ENCODE assay signal across 8 cellular contexts in genomic region chr7:130242198-130243014, GRCh38. TPM values are rescaled to one million over a fixed set of nuclear protein-coding genes. Genes with fewer than 3 reads are reported as not detected.
DNase-seq lines count a peak whose midpoint lies in the region; ATAC-seq and TF ChIP-seq lines count a peak whose summit lies in the region.

No MANE protein-coding gene starts in this region.

- H4K20me1 ChIP-seq in DND-41 (ENCODE audit: insufficient read depth, low read length): no peaks in the 10 kb centered on the region

- H3K79me2 ChIP-seq in DND-41 (ENCODE audit: insufficient read depth, low read length): no peaks in the 10 kb centered on the region
- no peaks in the 10 kb centered on the region for H3K79me2 ChIP-seq in parathyroid adenoma

- H3K27ac ChIP-seq in DND-41 (ENCODE audit: low read length) (no peak overlapping the region), parathyroid adenoma (no peak overlapping the region)

- H3K9ac ChIP-seq in DND-41 (ENCODE audit: low read depth, low read length): no peak overlapping the region
- no peak overlapping the region for H3K9ac ChIP-seq in parathyroid adenoma

- H3K9me3 ChIP-seq in DND-41 (ENCODE audit: insufficient read depth, low read length, severe bottlenecking): no peaks in the 10 kb centered on the region
- no peaks in the 10 kb centered on the region for H3K9me3 ChIP-seq in parathyroid adenoma (ENCODE audit: control insufficient read depth, low read length)

- H3K4me3 Mint-ChIP-seq in activated T-cell treated with anti-CD3 and anti-CD28 coated beads, Interleukin-2, amount 50 U/mL, for 24 hours: no peak overlapping the region

- no peak overlapping the region for H2AFZ ChIP-seq in DND-41 (ENCODE audit: low read depth, low read length)
- H2AFZ ChIP-seq in parathyroid adenoma: peak overlapping the region; percentile 17

- no peak overlapping the region for H3K4me2 ChIP-seq in DND-41 (ENCODE audit: insufficient read depth, low read length)
- no peak overlapping the region for H3K4me2 ChIP-seq in parathyroid adenoma (ENCODE audit: low read length)

- H3K9me3 Mint-ChIP-seq in activated T-cell treated with anti-CD3 and anti-CD28 coated beads, Interleukin-2, amount 50 U/mL, for 24 hours: peaks cover 8% of the 10 kb centered on the region

- ATAC-seq in DND-41 (ENCODE audit: insufficient read depth, low read depth) (peak; percentile 86), HG03280 (IDR thresholded peaks at IDR 0.05; ENCODE audit: unreplicated experiment) (peak; percentile 57), GM19455 (IDR thresholded peaks at IDR 0.05; ENCODE audit: unreplicated experiment) (no peak)

- H3K36me3 ChIP-seq in DND-41 (ENCODE audit: insufficient read depth, low read length): no peaks in the 10 kb centered on the region
- H3K36me3 ChIP-seq in parathyroid adenoma (ENCODE audit: control insufficient read depth, insufficient read depth, low read length): no peaks in the 10 kb centered on the region

- no peaks in the 10 kb centered on the region for H3K36me3 Mint-ChIP-seq in activated T-cell treated with anti-CD3 and anti-CD28 coated beads, Interleukin-2, amount 50 U/mL, for 24 hours (ENCODE audit: low read depth)

- DNase-seq in DND-41 (peak; percentile 45), OCI-M2 (lab: John Stamatoyannopoulos, UW; ENCODE audit: unreplicated experiment) (peak; percentile 33), fibroblast of the aortic adventitia (ENCODE audit: low read depth) (peak; percentile 53), ureter (ENCODE audit: low spot score) (peak; percentile 58)
- DNase-seq in activated T-cell treated with anti-CD3 and anti-CD28 coated beads, Interleukin-2, amount 50 U/mL, for 24 hours: peak; percentile 77

- H3K27ac Mint-ChIP-seq in activated T-cell treated with anti-CD3 and anti-CD28 coated beads, Interleukin-2, amount 50 U/mL, for 24 hours: no peak overlapping the region

- TF ChIP-seq CTCF in DND-41 (IDR thresholded peaks at IDR 0.05; ENCODE audit: borderline replicate concordance, extremely low read depth, low read length, poor library complexity, severe bottlenecking): peak; percentile 80
- peak; percentile 91 for TF ChIP-seq CTCF in fibroblast of the aortic adventitia (IDR thresholded peaks at IDR 0.05; ENCODE audit: insufficient read depth, low read length)
- TF ChIP-seq CTCF in parathyroid adenoma (IDR thresholded peaks at IDR 0.05): peak; percentile 63

- H3K27me3 ChIP-seq in DND-41 (ENCODE audit: insufficient read depth, low read length, poor library complexity): no peaks in the 10 kb centered on the region
- H3K27me3 ChIP-seq in parathyroid adenoma (ENCODE audit: control insufficient read depth, insufficient read depth, low read length): no peaks in the 10 kb centered on the region

- no peak overlapping the region for H3K4me3 ChIP-seq in DND-41 (ENCODE audit: low read depth in 1 of 2, low read length in 2 of 2)
- H3K4me3 ChIP-seq in fibroblast of the aortic adventitia (ENCODE audit: low read depth, low read length): no peak overlapping the region
- no peak overlapping the region for H3K4me3 ChIP-seq in parathyroid adenoma (ENCODE audit: low read depth, low read length)

- H3K4me1 Mint-ChIP-seq in activated T-cell treated with anti-CD3 and anti-CD28 coated beads, Interleukin-2, amount 50 U/mL, for 24 hours (ENCODE audit: low read depth): peaks cover 16% of the 10 kb centered on the region

- H3K27me3 Mint-ChIP-seq in activated T-cell treated with anti-CD3 and anti-CD28 coated beads, Interleukin-2, amount 50 U/mL, for 24 hours: no peaks in the 10 kb centered on the region

- H3K4me1 ChIP-seq in DND-41 (ENCODE audit: insufficient read depth, low read length): no peaks in the 10 kb centered on the region
- no peaks in the 10 kb centered on the region for H3K4me1 ChIP-seq in parathyroid adenoma

RNA-seq across cellular contexts. Expression of gene CPA2, which starts 24.3 kb away (rescaled TPM):
- total RNA-seq in fibroblast of the aortic adventitia (ENCODE audit: low replicate concordance) (not detected in 2 replicates), ureter (not detected)

RNA-seq across cellular contexts. Expression of gene SSMEM1, which starts 34.7 kb away (rescaled TPM):
- total RNA-seq in fibroblast of the aortic adventitia (ENCODE audit: low replicate concordance) (not detected in 2 replicates), ureter (not detected)

RNA-seq across cellular contexts. Expression of gene TMEM209, which starts 37.2 kb away (rescaled TPM):
- total RNA-seq in fibroblast of the aortic adventitia (ENCODE audit: low replicate concordance): 5.2 and 33.4 TPM in 2 replicates
- 36.5 TPM for total RNA-seq in ureter

RNA-seq across cellular contexts. Expression of gene CPA4, which starts 50.6 kb away (rescaled TPM):
- 7.7 and 29.6 TPM in 2 replicates for total RNA-seq in fibroblast of the aortic adventitia (ENCODE audit: low replicate concordance)
- total RNA-seq in ureter: not detected
